1 cellular context compared by ENCODE assay signal in the genomic region with DNA sequence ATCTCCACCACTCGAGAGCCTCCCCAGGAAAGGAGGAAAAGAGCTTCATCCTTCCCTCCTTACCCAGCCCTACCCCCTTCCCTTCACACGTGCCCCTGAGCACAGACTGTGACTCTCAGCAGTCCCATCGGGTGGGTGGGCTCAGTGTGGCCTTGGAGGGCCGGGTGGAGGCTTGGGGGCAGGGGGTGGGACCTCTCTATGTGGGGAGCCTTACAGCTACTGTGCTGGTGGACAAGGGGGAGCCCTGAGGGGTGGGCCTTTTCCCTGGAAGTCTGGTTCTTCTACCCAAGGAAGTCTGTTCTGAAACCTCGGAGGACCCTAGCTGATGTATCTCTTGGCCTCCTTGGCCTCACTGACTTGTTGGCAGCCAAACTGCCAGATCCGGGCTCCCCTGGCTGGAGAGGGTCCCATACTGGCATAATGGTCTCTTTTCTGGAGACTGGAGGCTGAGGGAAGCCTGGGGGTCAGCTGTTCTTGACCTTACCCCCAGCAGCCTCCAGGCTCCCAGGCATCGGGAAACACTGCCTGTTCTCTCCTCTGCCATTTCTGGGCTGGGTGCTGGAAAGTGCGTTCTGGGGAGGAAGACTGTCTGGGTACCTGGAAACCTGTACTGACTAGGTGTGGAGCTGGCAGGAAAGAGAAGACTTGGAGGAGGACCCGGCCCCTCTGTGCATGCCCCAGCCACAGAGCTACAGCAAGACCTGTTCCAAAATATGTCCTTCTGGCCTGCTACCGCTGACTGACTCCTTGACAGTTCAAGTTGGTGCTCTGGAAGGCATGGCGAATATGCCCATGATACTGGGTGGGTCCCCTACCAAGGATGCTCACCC.
TF ChIP-seq lines count a peak whose summit lies in the region.

No MANE protein-coding gene starts in this region.

TF ChIP-seq in H1, 55 proteins besides CTCF, POLR2A, EP300 and RAD21:
- TF ChIP-seq SIN3A (conservative IDR thresholded peaks at IDR 0.05 in 1 of 2, IDR thresholded peaks at IDR 0.05 in 1 of 2; ENCODE audit: low read depth in 1 of 2, low read length in 2 of 2), result no peak; a peak in 1 of 4 replicates
- TF ChIP-seq, protein P1, sequence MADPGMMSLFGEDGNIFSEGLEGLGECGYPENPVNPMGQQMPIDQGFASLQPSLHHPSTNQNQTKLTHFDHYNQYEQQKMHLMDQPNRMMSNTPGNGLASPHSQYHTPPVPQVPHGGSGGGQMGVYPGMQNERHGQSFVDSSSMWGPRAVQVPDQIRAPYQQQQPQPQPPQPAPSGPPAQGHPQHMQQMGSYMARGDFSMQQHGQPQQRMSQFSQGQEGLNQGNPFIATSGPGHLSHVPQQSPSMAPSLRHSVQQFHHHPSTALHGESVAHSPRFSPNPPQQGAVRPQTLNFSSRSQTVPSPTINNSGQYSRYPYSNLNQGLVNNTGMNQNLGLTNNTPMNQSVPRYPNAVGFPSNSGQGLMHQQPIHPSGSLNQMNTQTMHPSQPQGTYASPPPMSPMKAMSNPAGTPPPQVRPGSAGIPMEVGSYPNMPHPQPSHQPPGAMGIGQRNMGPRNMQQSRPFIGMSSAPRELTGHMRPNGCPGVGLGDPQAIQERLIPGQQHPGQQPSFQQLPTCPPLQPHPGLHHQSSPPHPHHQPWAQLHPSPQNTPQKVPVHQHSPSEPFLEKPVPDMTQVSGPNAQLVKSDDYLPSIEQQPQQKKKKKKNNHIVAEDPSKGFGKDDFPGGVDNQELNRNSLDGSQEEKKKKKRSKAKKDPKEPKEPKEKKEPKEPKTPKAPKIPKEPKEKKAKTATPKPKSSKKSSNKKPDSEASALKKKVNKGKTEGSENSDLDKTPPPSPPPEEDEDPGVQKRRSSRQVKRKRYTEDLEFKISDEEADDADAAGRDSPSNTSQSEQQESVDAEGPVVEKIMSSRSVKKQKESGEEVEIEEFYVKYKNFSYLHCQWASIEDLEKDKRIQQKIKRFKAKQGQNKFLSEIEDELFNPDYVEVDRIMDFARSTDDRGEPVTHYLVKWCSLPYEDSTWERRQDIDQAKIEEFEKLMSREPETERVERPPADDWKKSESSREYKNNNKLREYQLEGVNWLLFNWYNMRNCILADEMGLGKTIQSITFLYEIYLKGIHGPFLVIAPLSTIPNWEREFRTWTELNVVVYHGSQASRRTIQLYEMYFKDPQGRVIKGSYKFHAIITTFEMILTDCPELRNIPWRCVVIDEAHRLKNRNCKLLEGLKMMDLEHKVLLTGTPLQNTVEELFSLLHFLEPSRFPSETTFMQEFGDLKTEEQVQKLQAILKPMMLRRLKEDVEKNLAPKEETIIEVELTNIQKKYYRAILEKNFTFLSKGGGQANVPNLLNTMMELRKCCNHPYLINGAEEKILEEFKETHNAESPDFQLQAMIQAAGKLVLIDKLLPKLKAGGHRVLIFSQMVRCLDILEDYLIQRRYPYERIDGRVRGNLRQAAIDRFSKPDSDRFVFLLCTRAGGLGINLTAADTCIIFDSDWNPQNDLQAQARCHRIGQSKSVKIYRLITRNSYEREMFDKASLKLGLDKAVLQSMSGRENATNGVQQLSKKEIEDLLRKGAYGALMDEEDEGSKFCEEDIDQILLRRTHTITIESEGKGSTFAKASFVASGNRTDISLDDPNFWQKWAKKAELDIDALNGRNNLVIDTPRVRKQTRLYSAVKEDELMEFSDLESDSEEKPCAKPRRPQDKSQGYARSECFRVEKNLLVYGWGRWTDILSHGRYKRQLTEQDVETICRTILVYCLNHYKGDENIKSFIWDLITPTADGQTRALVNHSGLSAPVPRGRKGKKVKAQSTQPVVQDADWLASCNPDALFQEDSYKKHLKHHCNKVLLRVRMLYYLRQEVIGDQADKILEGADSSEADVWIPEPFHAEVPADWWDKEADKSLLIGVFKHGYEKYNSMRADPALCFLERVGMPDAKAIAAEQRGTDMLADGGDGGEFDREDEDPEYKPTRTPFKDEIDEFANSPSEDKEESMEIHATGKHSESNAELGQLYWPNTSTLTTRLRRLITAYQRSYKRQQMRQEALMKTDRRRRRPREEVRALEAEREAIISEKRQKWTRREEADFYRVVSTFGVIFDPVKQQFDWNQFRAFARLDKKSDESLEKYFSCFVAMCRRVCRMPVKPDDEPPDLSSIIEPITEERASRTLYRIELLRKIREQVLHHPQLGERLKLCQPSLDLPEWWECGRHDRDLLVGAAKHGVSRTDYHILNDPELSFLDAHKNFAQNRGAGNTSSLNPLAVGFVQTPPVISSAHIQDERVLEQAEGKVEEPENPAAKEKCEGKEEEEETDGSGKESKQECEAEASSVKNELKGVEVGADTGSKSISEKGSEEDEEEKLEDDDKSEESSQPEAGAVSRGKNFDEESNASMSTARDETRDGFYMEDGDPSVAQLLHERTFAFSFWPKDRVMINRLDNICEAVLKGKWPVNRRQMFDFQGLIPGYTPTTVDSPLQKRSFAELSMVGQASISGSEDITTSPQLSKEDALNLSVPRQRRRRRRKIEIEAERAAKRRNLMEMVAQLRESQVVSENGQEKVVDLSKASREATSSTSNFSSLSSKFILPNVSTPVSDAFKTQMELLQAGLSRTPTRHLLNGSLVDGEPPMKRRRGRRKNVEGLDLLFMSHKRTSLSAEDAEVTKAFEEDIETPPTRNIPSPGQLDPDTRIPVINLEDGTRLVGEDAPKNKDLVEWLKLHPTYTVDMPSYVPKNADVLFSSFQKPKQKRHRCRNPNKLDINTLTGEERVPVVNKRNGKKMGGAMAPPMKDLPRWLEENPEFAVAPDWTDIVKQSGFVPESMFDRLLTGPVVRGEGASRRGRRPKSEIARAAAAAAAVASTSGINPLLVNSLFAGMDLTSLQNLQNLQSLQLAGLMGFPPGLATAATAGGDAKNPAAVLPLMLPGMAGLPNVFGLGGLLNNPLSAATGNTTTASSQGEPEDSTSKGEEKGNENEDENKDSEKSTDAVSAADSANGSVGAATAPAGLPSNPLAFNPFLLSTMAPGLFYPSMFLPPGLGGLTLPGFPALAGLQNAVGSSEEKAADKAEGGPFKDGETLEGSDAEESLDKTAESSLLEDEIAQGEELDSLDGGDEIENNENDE (IDR thresholded peaks at IDR 0.05; ENCODE audit: insufficient replicate concordance, low read length), result no peak
- no peak for TF ChIP-seq SRF (IDR thresholded peaks at IDR 0.05; ENCODE audit: low read depth, low read length)
